Comparison of ENCODE assay signal across 1 cellular context in genomic region chr6:160367798-160368547, GRCh38.
TF ChIP-seq lines count a peak whose summit lies in the region.

No MANE protein-coding gene starts in this region.

TF ChIP-seq in GM23338, 12 proteins besides CTCF, POLR2A, EP300 and RAD21 (continued from another document):
- TF ChIP-seq, protein P1, sequence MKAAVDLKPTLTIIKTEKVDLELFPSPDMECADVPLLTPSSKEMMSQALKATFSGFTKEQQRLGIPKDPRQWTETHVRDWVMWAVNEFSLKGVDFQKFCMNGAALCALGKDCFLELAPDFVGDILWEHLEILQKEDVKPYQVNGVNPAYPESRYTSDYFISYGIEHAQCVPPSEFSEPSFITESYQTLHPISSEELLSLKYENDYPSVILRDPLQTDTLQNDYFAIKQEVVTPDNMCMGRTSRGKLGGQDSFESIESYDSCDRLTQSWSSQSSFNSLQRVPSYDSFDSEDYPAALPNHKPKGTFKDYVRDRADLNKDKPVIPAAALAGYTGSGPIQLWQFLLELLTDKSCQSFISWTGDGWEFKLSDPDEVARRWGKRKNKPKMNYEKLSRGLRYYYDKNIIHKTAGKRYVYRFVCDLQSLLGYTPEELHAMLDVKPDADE (IDR thresholded peaks at IDR 0.05), result no peak
- TF ChIP-seq EZH2phosphoT487 (IDR thresholded peaks at IDR 0.05; ENCODE audit: unreplicated experiment) (no peak), JUNB (IDR thresholded peaks at IDR 0.05; ENCODE audit: unreplicated experiment) (no peak), ZNF331 (CRISPR knock-in tag; IDR thresholded peaks at IDR 0.05; ENCODE audit: low read depth) (no peak)
- TF ChIP-seq, protein P2, sequence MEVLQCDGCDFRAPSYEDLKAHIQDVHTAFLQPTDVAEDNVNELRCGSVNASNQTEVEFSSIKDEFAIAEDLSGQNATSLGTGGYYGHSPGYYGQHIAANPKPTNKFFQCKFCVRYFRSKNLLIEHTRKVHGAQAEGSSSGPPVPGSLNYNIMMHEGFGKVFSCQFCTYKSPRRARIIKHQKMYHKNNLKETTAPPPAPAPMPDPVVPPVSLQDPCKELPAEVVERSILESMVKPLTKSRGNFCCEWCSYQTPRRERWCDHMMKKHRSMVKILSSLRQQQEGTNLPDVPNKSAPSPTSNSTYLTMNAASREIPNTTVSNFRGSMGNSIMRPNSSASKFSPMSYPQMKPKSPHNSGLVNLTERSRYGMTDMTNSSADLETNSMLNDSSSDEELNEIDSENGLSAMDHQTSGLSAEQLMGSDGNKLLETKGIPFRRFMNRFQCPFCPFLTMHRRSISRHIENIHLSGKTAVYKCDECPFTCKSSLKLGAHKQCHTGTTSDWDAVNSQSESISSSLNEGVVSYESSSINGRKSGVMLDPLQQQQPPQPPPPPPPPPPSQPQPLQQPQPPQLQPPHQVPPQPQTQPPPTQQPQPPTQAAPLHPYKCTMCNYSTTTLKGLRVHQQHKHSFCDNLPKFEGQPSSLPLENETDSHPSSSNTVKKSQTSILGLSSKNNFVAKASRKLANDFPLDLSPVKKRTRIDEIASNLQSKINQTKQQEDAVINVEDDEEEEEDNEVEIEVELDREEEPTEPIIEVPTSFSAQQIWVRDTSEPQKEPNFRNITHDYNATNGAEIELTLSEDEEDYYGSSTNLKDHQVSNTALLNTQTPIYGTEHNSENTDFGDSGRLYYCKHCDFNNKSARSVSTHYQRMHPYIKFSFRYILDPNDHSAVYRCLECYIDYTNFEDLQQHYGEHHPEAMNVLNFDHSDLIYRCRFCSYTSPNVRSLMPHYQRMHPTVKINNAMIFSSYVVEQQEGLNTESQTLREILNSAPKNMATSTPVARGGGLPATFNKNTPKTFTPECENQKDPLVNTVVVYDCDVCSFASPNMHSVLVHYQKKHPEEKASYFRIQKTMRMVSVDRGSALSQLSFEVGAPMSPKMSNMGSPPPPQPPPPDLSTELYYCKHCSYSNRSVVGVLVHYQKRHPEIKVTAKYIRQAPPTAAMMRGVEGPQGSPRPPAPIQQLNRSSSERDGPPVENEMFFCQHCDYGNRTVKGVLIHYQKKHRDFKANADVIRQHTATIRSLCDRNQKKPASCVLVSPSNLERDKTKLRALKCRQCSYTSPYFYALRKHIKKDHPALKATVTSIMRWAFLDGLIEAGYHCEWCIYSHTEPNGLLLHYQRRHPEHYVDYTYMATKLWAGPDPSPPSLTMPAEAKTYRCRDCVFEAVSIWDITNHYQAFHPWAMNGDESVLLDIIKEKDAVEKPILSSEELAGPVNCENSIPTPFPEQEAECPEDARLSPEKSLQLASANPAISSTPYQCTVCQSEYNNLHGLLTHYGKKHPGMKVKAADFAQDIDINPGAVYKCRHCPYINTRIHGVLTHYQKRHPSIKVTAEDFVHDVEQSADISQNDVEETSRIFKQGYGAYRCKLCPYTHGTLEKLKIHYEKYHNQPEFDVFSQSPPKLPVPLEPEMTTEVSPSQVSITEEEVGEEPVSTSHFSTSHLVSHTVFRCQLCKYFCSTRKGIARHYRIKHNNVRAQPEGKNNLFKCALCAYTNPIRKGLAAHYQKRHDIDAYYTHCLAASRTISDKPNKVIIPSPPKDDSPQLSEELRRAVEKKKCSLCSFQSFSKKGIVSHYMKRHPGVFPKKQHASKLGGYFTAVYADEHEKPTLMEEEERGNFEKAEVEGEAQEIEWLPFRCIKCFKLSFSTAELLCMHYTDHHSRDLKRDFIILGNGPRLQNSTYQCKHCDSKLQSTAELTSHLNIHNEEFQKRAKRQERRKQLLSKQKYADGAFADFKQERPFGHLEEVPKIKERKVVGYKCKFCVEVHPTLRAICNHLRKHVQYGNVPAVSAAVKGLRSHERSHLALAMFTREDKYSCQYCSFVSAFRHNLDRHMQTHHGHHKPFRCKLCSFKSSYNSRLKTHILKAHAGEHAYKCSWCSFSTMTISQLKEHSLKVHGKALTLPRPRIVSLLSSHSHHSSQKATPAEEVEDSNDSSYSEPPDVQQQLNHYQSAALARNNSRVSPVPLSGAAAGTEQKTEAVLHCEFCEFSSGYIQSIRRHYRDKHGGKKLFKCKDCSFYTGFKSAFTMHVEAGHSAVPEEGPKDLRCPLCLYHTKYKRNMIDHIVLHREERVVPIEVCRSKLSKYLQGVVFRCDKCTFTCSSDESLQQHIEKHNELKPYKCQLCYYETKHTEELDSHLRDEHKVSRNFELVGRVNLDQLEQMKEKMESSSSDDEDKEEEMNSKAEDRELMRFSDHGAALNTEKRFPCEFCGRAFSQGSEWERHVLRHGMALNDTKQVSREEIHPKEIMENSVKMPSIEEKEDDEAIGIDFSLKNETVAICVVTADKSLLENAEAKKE (CRISPR knock-in tag; IDR thresholded peaks at IDR 0.05), result no peak
